ENCODE assay signal across 9 cellular contexts in the genomic region with DNA sequence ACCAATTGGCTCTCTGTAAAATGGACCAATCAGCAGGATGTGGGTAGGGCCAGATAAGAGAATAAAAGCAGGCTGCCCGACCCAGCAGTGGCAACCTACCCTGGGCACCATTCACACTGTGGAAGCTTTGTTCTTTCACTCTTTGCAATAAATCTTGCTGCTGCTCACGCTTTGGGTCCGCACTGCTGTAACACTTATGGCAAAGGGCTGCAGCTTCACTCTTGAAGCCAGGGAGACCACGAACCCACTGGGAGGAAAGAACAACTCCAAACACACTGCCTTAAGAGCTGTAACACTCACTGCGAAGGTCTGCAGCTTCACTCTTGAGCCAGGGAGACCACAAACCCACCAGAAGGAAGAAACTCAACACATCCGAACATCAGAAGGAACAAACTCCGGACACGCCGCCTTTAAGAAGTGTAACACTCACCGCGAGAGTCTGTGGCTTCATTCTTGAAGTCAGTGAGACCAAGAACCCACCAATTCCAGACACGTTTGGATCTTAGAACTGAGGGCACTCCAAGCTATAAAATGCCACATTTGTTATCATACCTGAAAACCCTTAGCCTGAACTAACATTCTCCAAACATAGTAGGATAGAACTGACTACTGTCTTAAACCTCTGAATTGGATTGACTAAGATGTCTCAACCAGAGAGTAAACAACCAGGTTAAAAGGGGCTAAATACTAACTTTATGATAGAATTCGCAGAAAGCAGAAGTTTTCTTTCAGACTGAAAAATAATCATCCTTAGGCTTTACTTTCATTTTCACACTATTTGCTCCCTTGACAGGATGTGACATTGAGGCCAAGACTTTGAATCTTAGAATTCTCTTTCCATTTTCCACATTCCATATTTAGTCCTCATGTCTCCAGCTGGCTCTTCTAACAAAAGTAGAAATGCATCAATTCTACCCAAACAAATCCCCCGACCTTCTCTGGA. TPM values are rescaled to one million over a fixed set of nuclear protein-coding genes. Genes with fewer than 3 reads are reported as not detected.
DNase-seq lines count a peak whose midpoint lies in the region; ATAC-seq and TF ChIP-seq lines count a peak whose summit lies in the region.
"Had no signal": no experiment of that assay in that cellular context is flagged by ENCODE, and none has a peak within 500 bp of the region (broad histone marks: within the 10 kb centered on the region; RNA-seq: fewer than 3 reads in every experiment).

No MANE protein-coding gene starts in this region.

- ATAC-seq in activated CD4-positive, CD25-positive, alpha-beta regulatory T cell treated with anti-CD3 and anti-CD28 coated beads, Interleukin-2, amount 50 U/mL, for 24 hours = peak; percentile 57 to 61
- ATAC-seq in HG03135 (IDR thresholded peaks at IDR 0.05; ENCODE audit: unreplicated experiment) (peak; percentile 29), upper lobe of left lung (ENCODE audit: low FRiP score in 2 of 2) (peak in 1 of 2 donors; percentile 23)

- no peaks in the 10 kb centered on the region for H3K27me3 ChIP-seq in upper lobe of left lung

- WGBS in upper lobe of left lung, 2 donors = 43 to 69% methylated on average over 14 of the region's 14 CpGs

- no peak for TF ChIP-seq EP300 in upper lobe of left lung (IDR thresholded peaks at IDR 0.05)

- peak overlapping the region; percentile 34 to 83 (median 72) for H3K27ac ChIP-seq in upper lobe of left lung
- H3K27ac ChIP-seq: C4-2B had no signal

- H3K9me3 ChIP-seq in upper lobe of left lung = no peaks in the 10 kb centered on the region

- TF ChIP-seq CTCF in upper lobe of left lung (IDR thresholded peaks at IDR 0.05) = no peak

- TF ChIP-seq POLR2A in upper lobe of left lung (IDR thresholded peaks at IDR 0.05) = peak in 1 of 4 donors; percentile 50

- peak overlapping the region in 3 of 4 donors; percentile 24 to 33 (median 30) for H3K4me3 ChIP-seq in upper lobe of left lung

- peaks cover 15 to 19% (median 18%) of the 10 kb centered on the region in 4 donors for H3K4me1 ChIP-seq in upper lobe of left lung

- peaks cover 0 to 2% (median under 1%) of the 10 kb centered on the region in 4 donors for H3K36me3 ChIP-seq in upper lobe of left lung

- DNase-seq in activated CD4-positive, CD25-positive, alpha-beta regulatory T cell (lab: John Stamatoyannopoulos, UW) = no peak
- DNase-seq in activated CD8-positive, alpha-beta memory T cell treated with anti-CD3 and anti-CD28 coated beads for 24 hours = peak; percentile 73
- DNase-seq in iris pigment epithelial cell (ENCODE audit: low read depth) (peak; percentile 40), upper lobe of left lung (no peak), hepatic stellate cell (ENCODE audit: low spot score) (no peak), OCI-M2 (lab: John Stamatoyannopoulos, UW; ENCODE audit: unreplicated experiment) (no peak)

RNA-seq across cellular contexts. Expression of gene CDKL1, which starts 33.6 kb away (rescaled TPM):
- 10 to 100 TPM; 24.6 to 44.7 (median 30.1) TPM for total RNA-seq in upper lobe of left lung

RNA-seq across cellular contexts. Expression of gene DMAC2L, which starts 50.9 kb away (rescaled TPM):
- 10 to 100 TPM; 13.5 to 23.7 (median 21.6) TPM for total RNA-seq in upper lobe of left lung

RNA-seq across cellular contexts. Expression of gene L2HGDH, which starts 51.0 kb away (rescaled TPM):
- 10 to 100 TPM in 1 of 6 donors, 1 to 10 TPM in 5; 1.1 to 10.1 (median 4.6) TPM for total RNA-seq in upper lobe of left lung

Comparison
In these comparisons a context has a peak if more than half of its experiments do, and no peak if none do; other contexts are left out.
1. DNase-seq: peak in activated CD8-positive, alpha-beta memory T cell treated with anti-CD3 and anti-CD28 coated beads for 24 hours (single experiment) and iris pigment epithelial cell (single experiment); none in activated CD4-positive, CD25-positive, alpha-beta regulatory T cell (0 of 4), upper lobe of left lung (0 of 2), hepatic stellate cell (single experiment) and OCI-M2 (single experiment).